ENCODE assay signal across 9 cellular contexts in the genomic region with DNA sequence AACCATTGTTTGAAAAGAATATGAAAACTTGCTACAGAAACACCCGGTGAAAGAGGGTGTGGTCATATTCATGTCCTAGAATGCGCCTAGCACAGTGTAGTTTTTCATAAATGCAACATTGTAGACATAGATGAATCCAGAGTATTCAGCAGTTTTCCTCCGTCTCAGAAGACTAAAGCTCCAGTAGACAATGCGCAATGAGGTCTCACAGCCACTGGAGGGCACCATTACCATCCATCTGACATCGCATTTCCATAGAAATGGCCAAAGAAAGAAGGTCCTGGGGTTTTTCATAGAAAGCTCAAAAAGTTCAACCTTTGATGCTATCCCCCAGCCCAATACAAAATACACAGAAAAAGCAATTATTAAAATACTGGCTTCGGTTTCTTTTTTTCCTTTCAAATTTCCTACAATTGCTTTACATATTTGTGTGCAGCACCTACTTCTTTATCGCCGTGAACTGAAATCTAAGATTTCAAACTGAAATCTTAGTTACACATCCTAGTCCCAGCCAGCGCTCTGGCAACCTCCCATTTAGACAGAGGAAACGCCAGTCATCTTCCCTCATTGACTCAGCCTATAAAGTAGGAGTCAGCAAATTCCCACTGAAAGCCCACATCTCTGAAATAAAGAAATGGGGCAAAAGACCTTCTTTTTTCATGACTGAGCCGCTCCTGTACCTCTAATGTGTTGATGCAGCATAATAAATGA. TPM values are rescaled to one million over a fixed set of nuclear protein-coding genes. Genes with fewer than 3 reads are reported as not detected.
DNase-seq lines count a peak whose midpoint lies in the region; ATAC-seq, FAIRE-seq and TF ChIP-seq lines count a peak whose summit lies in the region.
"Had no signal": no experiment of that assay in that cellular context is flagged by ENCODE, and none has a peak within 500 bp of the region (broad histone marks: within the 10 kb centered on the region; RNA-seq: fewer than 3 reads in every experiment).

No MANE protein-coding gene starts in this region.

- H3K36me3 Mint-ChIP-seq in activated naive CD4-positive, alpha-beta T cell treated with anti-CD3 and anti-CD28 coated beads, Interleukin-2, amount 10 ng/mL, durations not matched to agents 7 days and 5 days = peaks cover 5% of the 10 kb centered on the region

- no peaks in the 10 kb centered on the region for H3K36me3 ChIP-seq in DOHH2 (ENCODE audit: control insufficient read depth, low read length)
- H3K36me3 ChIP-seq in prostate gland = no peaks in the 10 kb centered on the region

- no peak for TF ChIP-seq POLR2A in prostate gland (IDR thresholded peaks at IDR 0.05)

- CTCF ChIA-PET in activated naive CD4-positive, alpha-beta T cell treated with anti-CD3 and anti-CD28 coated beads, Interleukin-2, amount 10 ng/mL, durations not matched to agents 7 days and 5 days (lab: Charles Lee) = interaction anchor here (0.6 to 2.5 kb wide), 30 partner anchors 9 to 1184 kb away, joined by 3 to 18 read pairs (median 4); partner anchors contain the start of gene TTF2

- no peak for TF ChIP-seq EP300 in Ishikawa (IDR thresholded peaks at IDR 0.05; ENCODE audit: borderline replicate concordance)

- H3K4me3 Mint-ChIP-seq in activated naive CD4-positive, alpha-beta T cell treated with anti-CD3 and anti-CD28 coated beads, Interleukin-2, amount 10 ng/mL, durations not matched to agents 7 days and 5 days = no peak overlapping the region
- H3K4me3 Mint-ChIP-seq: central memory CD8-positive, alpha-beta T cell had no signal

- FAIRE-seq in RCC 7860 (lab: Jason Lieb, UNC) = peak; percentile 39

- H3K27me3 Mint-ChIP-seq in activated naive CD4-positive, alpha-beta T cell treated with anti-CD3 and anti-CD28 coated beads, Interleukin-2, amount 10 ng/mL, durations not matched to agents 7 days and 5 days = peaks cover 53% of the 10 kb centered on the region

- peaks cover 47% of the 10 kb centered on the region for H3K27me3 ChIP-seq in DOHH2 (ENCODE audit: control insufficient read depth, low read length)
- H3K27me3 ChIP-seq in prostate gland (replicated peaks; ENCODE audit: insufficient read depth) = no peaks in the 10 kb centered on the region

- H3K4me2 ChIP-seq in DOHH2 (ENCODE audit: low read length) = no peak overlapping the region

- no peaks in the 10 kb centered on the region for H4K20me1 ChIP-seq in DOHH2 (ENCODE audit: control insufficient read depth, insufficient read depth, low read depth, low read length)

- no peaks in the 10 kb centered on the region for H3K9me2 ChIP-seq in DOHH2 (replicated peaks; ENCODE audit: control insufficient read depth, low read length)

- intact Hi-C loops in prostate gland (cut with DNase I) = loop anchor here (2.0 to 5.0 kb wide), 2 partner anchors 93 to 480 kb away; partner anchors contain the start of gene IGSF3

- H3K4me3 ChIP-seq in DOHH2 (ENCODE audit: low read length) = no peak overlapping the region
- H3K4me3 ChIP-seq in prostate gland = no peak overlapping the region

- H3K9me3 ChIP-seq in DOHH2 (ENCODE audit: control insufficient read depth, insufficient read depth, low read length) (no peaks in the 10 kb centered on the region), prostate gland (no peaks in the 10 kb centered on the region)

- peaks cover 26% of the 10 kb centered on the region for H3K4me1 Mint-ChIP-seq in activated naive CD4-positive, alpha-beta T cell treated with anti-CD3 and anti-CD28 coated beads, Interleukin-2, amount 10 ng/mL, durations not matched to agents 7 days and 5 days

- H3F3A ChIP-seq in DOHH2 (ENCODE audit: control insufficient read depth, insufficient read depth) = no peaks in the 10 kb centered on the region

- 31% methylated on average over 11 of the region's 11 CpGs for WGBS in prostate gland

- peak; percentile 87 for TF ChIP-seq RAD21 in Ishikawa (IDR thresholded peaks at IDR 0.05; ENCODE audit: low read depth)

- peak; percentile 89 for TF ChIP-seq CTCF in DOHH2 (IDR thresholded peaks at IDR 0.05; ENCODE audit: low read depth, low read length, poor library complexity, severe bottlenecking)
- peak; percentile 28 to 85 (median 75) for TF ChIP-seq CTCF in prostate gland (IDR thresholded peaks at IDR 0.05)

- H3K9me3 Mint-ChIP-seq in activated naive CD4-positive, alpha-beta T cell treated with anti-CD3 and anti-CD28 coated beads, Interleukin-2, amount 10 ng/mL, durations not matched to agents 7 days and 5 days = no peaks in the 10 kb centered on the region
- H3K9me3 Mint-ChIP-seq: central memory CD8-positive, alpha-beta T cell had no signal

- DNase-seq in RCC 7860 (ENCODE audit: low spot score) = peak; percentile 25
- peak; percentile 71 for DNase-seq in activated naive CD4-positive, alpha-beta T cell treated with anti-CD3 and anti-CD28 coated beads, Interleukin-2, amount 10 ng/mL, durations not matched to agents 7 days and 5 days
- DNase-seq in glomerular visceral epithelial cell (ENCODE audit: extremely low spot score) = peak; percentile 62
- DNase-seq in prostate gland (ENCODE audit: low spot score) = peak; percentile 61
- no peak for DNase-seq in OCI-M2 (lab: John Stamatoyannopoulos, UW; ENCODE audit: unreplicated experiment)

- H3K27ac ChIP-seq in DOHH2 (ENCODE audit: low read depth, low read length) (no peak overlapping the region), prostate gland (no peak overlapping the region)

- peaks cover 12% of the 10 kb centered on the region for H3K4me1 ChIP-seq in DOHH2 (ENCODE audit: control insufficient read depth, low read length)
- H3K4me1 ChIP-seq in prostate gland (replicated peaks) = no peaks in the 10 kb centered on the region

- no peak overlapping the region for H3K27ac Mint-ChIP-seq in activated naive CD4-positive, alpha-beta T cell treated with anti-CD3 and anti-CD28 coated beads, Interleukin-2, amount 10 ng/mL, durations not matched to agents 7 days and 5 days

- no peak for ATAC-seq in GM19023 (IDR thresholded peaks at IDR 0.05; ENCODE audit: unreplicated experiment)

- H3K79me2 ChIP-seq in DOHH2 (ENCODE audit: control insufficient read depth, low read length) = no peaks in the 10 kb centered on the region

TF ChIP-seq in Ishikawa, 13 proteins besides CTCF, POLR2A, EP300 and RAD21:
- no peak for TF ChIP-seq FOXM1 (IDR thresholded peaks at IDR 0.05; ENCODE audit: borderline replicate concordance, low read depth)
- no peak for TF ChIP-seq YY1 (IDR thresholded peaks at IDR 0.05; ENCODE audit: low read depth)
- no peak for TF ChIP-seq CEBPB (IDR thresholded peaks at IDR 0.05)
- TF ChIP-seq, protein P1, sequence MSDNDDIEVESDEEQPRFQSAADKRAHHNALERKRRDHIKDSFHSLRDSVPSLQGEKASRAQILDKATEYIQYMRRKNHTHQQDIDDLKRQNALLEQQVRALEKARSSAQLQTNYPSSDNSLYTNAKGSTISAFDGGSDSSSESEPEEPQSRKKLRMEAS (IDR thresholded peaks at IDR 0.05) = no peak
- TF ChIP-seq USF1 (IDR thresholded peaks at IDR 0.05) = no peak
- no peak for TF ChIP-seq TAF1 (IDR thresholded peaks at IDR 0.05; ENCODE audit: low read depth)
- no peak for TF ChIP-seq TEAD4 (IDR thresholded peaks at IDR 0.05)
- TF ChIP-seq, protein P2, sequence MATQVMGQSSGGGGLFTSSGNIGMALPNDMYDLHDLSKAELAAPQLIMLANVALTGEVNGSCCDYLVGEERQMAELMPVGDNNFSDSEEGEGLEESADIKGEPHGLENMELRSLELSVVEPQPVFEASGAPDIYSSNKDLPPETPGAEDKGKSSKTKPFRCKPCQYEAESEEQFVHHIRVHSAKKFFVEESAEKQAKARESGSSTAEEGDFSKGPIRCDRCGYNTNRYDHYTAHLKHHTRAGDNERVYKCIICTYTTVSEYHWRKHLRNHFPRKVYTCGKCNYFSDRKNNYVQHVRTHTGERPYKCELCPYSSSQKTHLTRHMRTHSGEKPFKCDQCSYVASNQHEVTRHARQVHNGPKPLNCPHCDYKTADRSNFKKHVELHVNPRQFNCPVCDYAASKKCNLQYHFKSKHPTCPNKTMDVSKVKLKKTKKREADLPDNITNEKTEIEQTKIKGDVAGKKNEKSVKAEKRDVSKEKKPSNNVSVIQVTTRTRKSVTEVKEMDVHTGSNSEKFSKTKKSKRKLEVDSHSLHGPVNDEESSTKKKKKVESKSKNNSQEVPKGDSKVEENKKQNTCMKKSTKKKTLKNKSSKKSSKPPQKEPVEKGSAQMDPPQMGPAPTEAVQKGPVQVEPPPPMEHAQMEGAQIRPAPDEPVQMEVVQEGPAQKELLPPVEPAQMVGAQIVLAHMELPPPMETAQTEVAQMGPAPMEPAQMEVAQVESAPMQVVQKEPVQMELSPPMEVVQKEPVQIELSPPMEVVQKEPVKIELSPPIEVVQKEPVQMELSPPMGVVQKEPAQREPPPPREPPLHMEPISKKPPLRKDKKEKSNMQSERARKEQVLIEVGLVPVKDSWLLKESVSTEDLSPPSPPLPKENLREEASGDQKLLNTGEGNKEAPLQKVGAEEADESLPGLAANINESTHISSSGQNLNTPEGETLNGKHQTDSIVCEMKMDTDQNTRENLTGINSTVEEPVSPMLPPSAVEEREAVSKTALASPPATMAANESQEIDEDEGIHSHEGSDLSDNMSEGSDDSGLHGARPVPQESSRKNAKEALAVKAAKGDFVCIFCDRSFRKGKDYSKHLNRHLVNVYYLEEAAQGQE (IDR thresholded peaks at IDR 0.05; ENCODE audit: low read depth) = no peak
- no peak for TF ChIP-seq EGR1 (IDR thresholded peaks at IDR 0.05)
- no peak for TF ChIP-seq CREB1 (IDR thresholded peaks at IDR 0.05; ENCODE audit: low read depth)
- no peak for TF ChIP-seq TCF12 (IDR thresholded peaks at IDR 0.05; ENCODE audit: low read depth)
- TF ChIP-seq ZBTB7A (IDR thresholded peaks at IDR 0.05; ENCODE audit: low read depth) = no peak
- no peak for TF ChIP-seq NFIC (IDR thresholded peaks at IDR 0.05)

RNA-seq across cellular contexts. Expression of gene CD58, which starts 3.9 kb away (rescaled TPM):
- 10 to 100 TPM; 10.4 to 13.7 TPM for total RNA-seq in prostate gland
